Comparison of ENCODE assay signal across 8 cellular contexts in the genomic region with DNA sequence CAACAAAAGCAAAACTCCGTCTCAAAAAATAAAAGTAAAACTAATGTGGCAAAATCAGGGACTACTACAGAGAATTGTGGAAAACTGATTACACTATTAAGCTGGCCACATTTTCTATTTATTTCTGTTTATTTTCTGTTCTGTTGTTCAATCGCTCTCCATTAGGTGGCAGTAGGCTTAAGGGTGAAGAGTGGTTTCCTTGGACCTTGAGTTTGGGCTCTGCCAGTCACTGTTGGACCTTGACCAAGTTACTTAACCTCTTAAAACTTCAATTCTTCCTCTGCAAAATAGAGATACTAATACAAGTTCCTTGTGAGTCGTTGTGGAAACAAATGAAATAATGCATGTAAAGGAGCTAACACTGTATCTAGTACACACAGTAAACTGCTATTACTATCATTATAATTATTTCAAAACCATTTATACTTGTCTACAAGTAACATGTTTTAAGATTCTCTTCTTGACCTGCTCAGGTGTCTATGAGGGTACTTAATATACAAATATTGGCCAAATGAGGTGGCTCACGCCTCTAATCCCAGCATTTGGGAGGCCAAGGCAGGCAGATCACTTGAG. TPM values are rescaled to one million over a fixed set of nuclear protein-coding genes. Genes with fewer than 3 reads are reported as not detected.
A peak's percentile ranks its signal among the peaks of the same experiment; 100 is the strongest.
DNase-seq lines count a peak whose midpoint lies in the region; ATAC-seq and TF ChIP-seq lines count a peak whose summit lies in the region.

No MANE protein-coding gene starts in this region.

- H3K4me3 ChIP-seq in neural cell (ENCODE audit: low read length), result no peak overlapping the region

- no peaks in the 10 kb centered on the region for H3K27me3 ChIP-seq in neural cell (ENCODE audit: insufficient read depth, low read depth, low read length)

- no peak for TF ChIP-seq EP300 in neural cell (conservative IDR thresholded peaks at IDR 0.05; ENCODE audit: poor library complexity, severe bottlenecking)

- H4K20me1 ChIP-seq in neural cell (ENCODE audit: insufficient read depth), result no peaks in the 10 kb centered on the region

- TF ChIP-seq RAD21 in neural cell (conservative IDR thresholded peaks at IDR 0.05), result peak; percentile 50

- no peaks in the 10 kb centered on the region for H3F3A ChIP-seq in neural cell (ENCODE audit: insufficient read depth, low read length, poor library complexity, severe bottlenecking)

- H3K79me2 ChIP-seq in neural cell (replicated peaks; ENCODE audit: insufficient read depth, low read length), result no peaks in the 10 kb centered on the region

- H3K9ac ChIP-seq in neural cell (ENCODE audit: low read length), result no peak overlapping the region

- H2AFZ ChIP-seq in neural cell (ENCODE audit: low read depth, low read length), result no peak overlapping the region

- H3K27ac ChIP-seq in neural cell (ENCODE audit: low read length), result no peak overlapping the region

- TF ChIP-seq CTCF in neural cell (IDR thresholded peaks at IDR 0.05; ENCODE audit: poor library complexity, severe bottlenecking), result peak; percentile 57

- H3K9me3 ChIP-seq in neural cell (ENCODE audit: low read length), result no peaks in the 10 kb centered on the region

- no peaks in the 10 kb centered on the region for H3K36me3 ChIP-seq in neural cell (ENCODE audit: insufficient read depth, low read length)

- peak; percentile 79 for ATAC-seq in HG02798 (IDR thresholded peaks at IDR 0.05; ENCODE audit: poor library complexity, unreplicated experiment)

- no peak overlapping the region for H3K4me2 ChIP-seq in neural cell (ENCODE audit: low read length)

- DNase-seq in NCI-H1694 (lab: John Stamatoyannopoulos, UW) (peak; percentile 18), NCI-H1694 treated with DMSO at 0.1 percent for 48 hours (lab: John Stamatoyannopoulos, UW) (no peak), RPMI8226 (peak; percentile 22), fibroblast of gingiva (ENCODE audit: low read depth) (peak; percentile 86), DMS153 (lab: John Stamatoyannopoulos, UW) (no peak), GM19240 (ENCODE audit: insufficient read length, low spot score) (no peak)

- H3K9me2 ChIP-seq in neural cell (ENCODE audit: insufficient read depth, low read length), result no peaks in the 10 kb centered on the region

TF ChIP-seq in neural cell, 6 proteins besides CTCF, POLR2A, EP300 and RAD21:
- TF ChIP-seq SMC3 (conservative IDR thresholded peaks at IDR 0.05; ENCODE audit: poor library complexity), result peak; percentile 47
- TF ChIP-seq, protein P1, sequence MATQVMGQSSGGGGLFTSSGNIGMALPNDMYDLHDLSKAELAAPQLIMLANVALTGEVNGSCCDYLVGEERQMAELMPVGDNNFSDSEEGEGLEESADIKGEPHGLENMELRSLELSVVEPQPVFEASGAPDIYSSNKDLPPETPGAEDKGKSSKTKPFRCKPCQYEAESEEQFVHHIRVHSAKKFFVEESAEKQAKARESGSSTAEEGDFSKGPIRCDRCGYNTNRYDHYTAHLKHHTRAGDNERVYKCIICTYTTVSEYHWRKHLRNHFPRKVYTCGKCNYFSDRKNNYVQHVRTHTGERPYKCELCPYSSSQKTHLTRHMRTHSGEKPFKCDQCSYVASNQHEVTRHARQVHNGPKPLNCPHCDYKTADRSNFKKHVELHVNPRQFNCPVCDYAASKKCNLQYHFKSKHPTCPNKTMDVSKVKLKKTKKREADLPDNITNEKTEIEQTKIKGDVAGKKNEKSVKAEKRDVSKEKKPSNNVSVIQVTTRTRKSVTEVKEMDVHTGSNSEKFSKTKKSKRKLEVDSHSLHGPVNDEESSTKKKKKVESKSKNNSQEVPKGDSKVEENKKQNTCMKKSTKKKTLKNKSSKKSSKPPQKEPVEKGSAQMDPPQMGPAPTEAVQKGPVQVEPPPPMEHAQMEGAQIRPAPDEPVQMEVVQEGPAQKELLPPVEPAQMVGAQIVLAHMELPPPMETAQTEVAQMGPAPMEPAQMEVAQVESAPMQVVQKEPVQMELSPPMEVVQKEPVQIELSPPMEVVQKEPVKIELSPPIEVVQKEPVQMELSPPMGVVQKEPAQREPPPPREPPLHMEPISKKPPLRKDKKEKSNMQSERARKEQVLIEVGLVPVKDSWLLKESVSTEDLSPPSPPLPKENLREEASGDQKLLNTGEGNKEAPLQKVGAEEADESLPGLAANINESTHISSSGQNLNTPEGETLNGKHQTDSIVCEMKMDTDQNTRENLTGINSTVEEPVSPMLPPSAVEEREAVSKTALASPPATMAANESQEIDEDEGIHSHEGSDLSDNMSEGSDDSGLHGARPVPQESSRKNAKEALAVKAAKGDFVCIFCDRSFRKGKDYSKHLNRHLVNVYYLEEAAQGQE (IDR thresholded peaks at IDR 0.05; ENCODE audit: borderline replicate concordance), result no peak

RNA-seq across cellular contexts. Expression of a gene that starts 15.2 kb away (rescaled TPM):
- polyA plus RNA-seq in neural cell, result 2.2 and 3.4 TPM in 2 replicates
- 1.7 and 2.0 TPM in 2 replicates for polyA minus RNA-seq in neural cell

RNA-seq across cellular contexts. Expression of a gene that starts 46.6 kb away (rescaled TPM):
- polyA plus RNA-seq in neural cell, result 22.4 and 25.5 TPM in 2 replicates
- polyA minus RNA-seq in neural cell, result 18.1 and 20.0 TPM in 2 replicates

RNA-seq across cellular contexts. Expression of a gene that starts 53.1 kb away (rescaled TPM):
- not detected in 2 replicates for polyA plus RNA-seq in neural cell
- polyA minus RNA-seq in neural cell, result not detected in 2 replicates

Comparison
In these comparisons a context has a peak if more than half of its experiments do, and no peak if none do; other contexts are left out.
1. DNase-seq: peak in NCI-H1694 (single experiment), RPMI8226 (single experiment) and fibroblast of gingiva (single experiment); none in NCI-H1694 treated with DMSO at 0.1 percent for 48 hours (single experiment), DMS153 (single experiment) and GM19240 (single experiment).